ENCODE assay signal across 20 cellular contexts in genomic region chrX:73841337-73841736, GRCh38. TPM values are rescaled to one million over a fixed set of nuclear protein-coding genes. Genes with fewer than 3 reads are reported as not detected.
DNase-seq lines count a peak whose midpoint lies in the region; ATAC-seq and TF ChIP-seq lines count a peak whose summit lies in the region.
"Had no signal": no experiment of that assay in that cellular context is flagged by ENCODE, and none has a peak within 500 bp of the region (broad histone marks: within the 10 kb centered on the region; RNA-seq: fewer than 3 reads in every experiment).

No MANE protein-coding gene starts in this region.

- H3K4me1 Mint-ChIP-seq in CD4-positive, CD25-positive, alpha-beta regulatory T cell, result peaks cover 0 to 83% (median 5%) of the 10 kb centered on the region in 4 donors
- H3K4me1 Mint-ChIP-seq in glutamatergic neuron (ENCODE audit: low read depth, unreplicated experiment), result no peaks in the 10 kb centered on the region
- no peaks in the 10 kb centered on the region for H3K4me1 Mint-ChIP-seq in activated naive CD4-positive, alpha-beta T cell treated with anti-CD3 and anti-CD28 coated beads, Interleukin-2, amount 10 ng/mL, durations not matched to agents 7 days and 5 days

- no peak overlapping the region for H3K27ac Mint-ChIP-seq in CD4-positive, CD25-positive, alpha-beta regulatory T cell
- H3K27ac Mint-ChIP-seq in glutamatergic neuron (ENCODE audit: unreplicated experiment), result no peak overlapping the region
- no peak overlapping the region for H3K27ac Mint-ChIP-seq in activated naive CD4-positive, alpha-beta T cell treated with anti-CD3 and anti-CD28 coated beads, Interleukin-2, amount 10 ng/mL, durations not matched to agents 7 days and 5 days
- H3K27ac Mint-ChIP-seq: CD4-positive, alpha-beta T cell had no signal

- no peak overlapping the region for H3K4me3 ChIP-seq in CD4-positive, CD25-positive, alpha-beta regulatory T cell (ENCODE audit: low read depth, low read length)
- peak overlapping the region; percentile 39; the same call in 1 of the 2 replicates for H3K4me3 ChIP-seq in GM08714 (ENCODE audit: low read length)
- H3K4me3 ChIP-seq: GM12878, GM23248, HAP-1 had no signal

- peaks cover 4% of the 10 kb centered on the region for H3K27me3 Mint-ChIP-seq in CD4-positive, CD25-positive, alpha-beta regulatory T cell
- H3K27me3 Mint-ChIP-seq in glutamatergic neuron (ENCODE audit: unreplicated experiment), result no peaks in the 10 kb centered on the region
- no peaks in the 10 kb centered on the region for H3K27me3 Mint-ChIP-seq in activated naive CD4-positive, alpha-beta T cell treated with anti-CD3 and anti-CD28 coated beads, Interleukin-2, amount 10 ng/mL, durations not matched to agents 7 days and 5 days

- no peaks in the 10 kb centered on the region for H3K36me3 ChIP-seq in CD4-positive, CD25-positive, alpha-beta regulatory T cell (ENCODE audit: control insufficient read depth, insufficient read depth, low read length)
- H3K36me3 ChIP-seq: BE2C, HAP-1 had no signal

- TF ChIP-seq CTCF in glutamatergic neuron (IDR thresholded peaks at IDR 0.05; ENCODE audit: partially characterized antibody, unreplicated experiment), result no peak

- no peak for ATAC-seq in CD4-positive, CD25-positive, alpha-beta regulatory T cell (ENCODE audit: low read depth in 2 of 2)
- ATAC-seq in sciatic nerve, result peak; percentile 88
- ATAC-seq: GM12878 had no signal

- H3K4me1 ChIP-seq in CD4-positive, CD25-positive, alpha-beta regulatory T cell (ENCODE audit: control insufficient read depth, insufficient read depth, low read length, poor library complexity, severe bottlenecking), result peaks cover 4% of the 10 kb centered on the region
- H3K4me1 ChIP-seq: BE2C, HAP-1 had no signal

- H3K9me3 ChIP-seq in CD4-positive, CD25-positive, alpha-beta regulatory T cell (ENCODE audit: control insufficient read depth in 2 of 2, low read length in 2 of 2), result no peaks in the 10 kb centered on the region
- H3K9me3 ChIP-seq: BE2C, HAP-1 had no signal

- no peaks in the 10 kb centered on the region for H3K9me3 Mint-ChIP-seq in CD4-positive, CD25-positive, alpha-beta regulatory T cell
- H3K9me3 Mint-ChIP-seq in glutamatergic neuron (ENCODE audit: unreplicated experiment), result peaks cover 1% of the 10 kb centered on the region
- no peaks in the 10 kb centered on the region for H3K9me3 Mint-ChIP-seq in activated naive CD4-positive, alpha-beta T cell treated with anti-CD3 and anti-CD28 coated beads, Interleukin-2, amount 10 ng/mL, durations not matched to agents 7 days and 5 days
- H3K9me3 Mint-ChIP-seq: CD4-positive, alpha-beta T cell had no signal

- no peaks in the 10 kb centered on the region for H3K27me3 ChIP-seq in CD4-positive, CD25-positive, alpha-beta regulatory T cell (ENCODE audit: control insufficient read depth, insufficient read depth, low read length)
- H3K27me3 ChIP-seq: BE2C had no signal

- H3K4me3 Mint-ChIP-seq in CD4-positive, CD25-positive, alpha-beta regulatory T cell, result peak overlapping the region in 3 of 4 donors; percentile 1 to 26 (median 13)
- no peak overlapping the region for H3K4me3 Mint-ChIP-seq in glutamatergic neuron (ENCODE audit: unreplicated experiment)
- no peak overlapping the region for H3K4me3 Mint-ChIP-seq in activated naive CD4-positive, alpha-beta T cell treated with anti-CD3 and anti-CD28 coated beads, Interleukin-2, amount 10 ng/mL, durations not matched to agents 7 days and 5 days
- H3K4me3 Mint-ChIP-seq: CD4-positive, alpha-beta T cell had no signal

- CTCF ChIA-PET in activated naive CD4-positive, alpha-beta T cell treated with anti-CD3 and anti-CD28 coated beads, Interleukin-2, amount 10 ng/mL, durations not matched to agents 7 days and 5 days (lab: Charles Lee), result no interaction called here

- intact Hi-C loops in sciatic nerve (cut with DNase I), result no loop called here

- no peak overlapping the region for H3K27ac ChIP-seq in CD4-positive, CD25-positive, alpha-beta regulatory T cell (ENCODE audit: insufficient read depth, low read length, poor library complexity, severe bottlenecking)
- H3K27ac ChIP-seq: GM23248, HL-60 had no signal

- no peak for DNase-seq in CD4-positive, CD25-positive, alpha-beta regulatory T cell
- DNase-seq in NCI-H524 (lab: John Stamatoyannopoulos, UW), result peak; percentile 6 to 56
- no peak for DNase-seq in sciatic nerve (ENCODE audit: low spot score)
- DNase-seq in NCI-H146 (lab: John Stamatoyannopoulos, UW), result no peak
- DNase-seq in glutamatergic neuron, result no peak
- DNase-seq in activated naive CD4-positive, alpha-beta T cell treated with anti-CD3 and anti-CD28 coated beads, Interleukin-2, amount 10 ng/mL, durations not matched to agents 7 days and 5 days, result no peak
- DNase-seq: ACHN; BE2C; C1 segment of cervical spinal cord; CD4-positive, alpha-beta T cell; DMS79 treated with DMSO at 0.1 percent for 48 hours; GF-D8; GM23248 had no signal

- H3K36me3 Mint-ChIP-seq in CD4-positive, CD25-positive, alpha-beta regulatory T cell, result no peaks in the 10 kb centered on the region
- no peaks in the 10 kb centered on the region for H3K36me3 Mint-ChIP-seq in glutamatergic neuron (ENCODE audit: unreplicated experiment)
- H3K36me3 Mint-ChIP-seq in activated naive CD4-positive, alpha-beta T cell treated with anti-CD3 and anti-CD28 coated beads, Interleukin-2, amount 10 ng/mL, durations not matched to agents 7 days and 5 days, result no peaks in the 10 kb centered on the region

RNA-seq across cellular contexts. Expression of gene XIST, which starts 11.2 kb away (rescaled TPM):
- total RNA-seq in CD4-positive, CD25-positive, alpha-beta regulatory T cell, result 455 TPM
- 10 to 100 TPM in 2 of 4 donors, 1 to 10 TPM in 1, not detected in 1; 9.2 to 12.2 (median 10.9) TPM for polyA plus RNA-seq in CD4-positive, CD25-positive, alpha-beta regulatory T cell
- total RNA-seq in sciatic nerve, result 458 TPM
- not detected for total RNA-seq in glutamatergic neuron (ENCODE audit: unreplicated experiment)
- total RNA-seq: A172; CD4-positive, alpha-beta T cell; GM23248; H4; HT1080 had no signal
- polyA plus RNA-seq: GM23248 had no signal

Comparison
In these comparisons a context has a peak if more than half of its experiments do, and no peak if none do; other contexts are left out.
1. DNase-seq: peak in NCI-H524 (2 of 2); none in CD4-positive, CD25-positive, alpha-beta regulatory T cell (0 of 3), sciatic nerve (single experiment), NCI-H146 (single experiment), glutamatergic neuron (single experiment) and activated naive CD4-positive, alpha-beta T cell treated with anti-CD3 and anti-CD28 coated beads, Interleukin-2, amount 10 ng/mL, durations not matched to agents 7 days and 5 days (single experiment).
2. H3K4me3 Mint-ChIP-seq: peak in CD4-positive, CD25-positive, alpha-beta regulatory T cell (3 of 4); none in glutamatergic neuron (single experiment) and activated naive CD4-positive, alpha-beta T cell treated with anti-CD3 and anti-CD28 coated beads, Interleukin-2, amount 10 ng/mL, durations not matched to agents 7 days and 5 days (single experiment).